ENCODE assay signal across 16 cellular contexts in genomic region chr20:51511861-51512619, GRCh38. TPM values are rescaled to one million over a fixed set of nuclear protein-coding genes. Genes with fewer than 3 reads are reported as not detected.
DNase-seq lines count a peak whose midpoint lies in the region; ATAC-seq, FAIRE-seq and TF ChIP-seq lines count a peak whose summit lies in the region.
"Had no signal": no experiment of that assay in that cellular context is flagged by ENCODE, and none has a peak within 500 bp of the region (broad histone marks: within the 10 kb centered on the region; RNA-seq: fewer than 3 reads in every experiment).

No MANE protein-coding gene starts in this region.

- H3K36me3 Mint-ChIP-seq in activated CD4-positive, alpha-beta T cell treated with anti-CD3 and anti-CD28 coated beads, Interleukin-2, amount 10 ng/mL, durations not matched to agents 7 days and 5 days (ENCODE audit: low read depth), result peaks cover 89% of the 10 kb centered on the region
- H3K36me3 Mint-ChIP-seq in T-helper 17 cell (ENCODE audit: low read depth), result peaks cover 20% of the 10 kb centered on the region

- no peaks in the 10 kb centered on the region for H3K27me3 Mint-ChIP-seq in activated CD4-positive, alpha-beta T cell treated with anti-CD3 and anti-CD28 coated beads, Interleukin-2, amount 10 ng/mL, durations not matched to agents 7 days and 5 days
- no peaks in the 10 kb centered on the region for H3K27me3 Mint-ChIP-seq in T-helper 17 cell

- H3K4me3 ChIP-seq in bronchial epithelial cell (ENCODE audit: low read depth, low read length) (no peak overlapping the region), spleen (no peak overlapping the region)
- H3K4me3 ChIP-seq: suprapubic skin had no signal

- no peak for DNase-seq in activated CD4-positive, alpha-beta T cell treated with anti-CD3 and anti-CD28 coated beads, Interleukin-2, amount 10 ng/mL, durations not matched to agents 7 days and 5 days
- no peak for DNase-seq in activated CD4-positive, alpha-beta T cell treated with anti-CD3 and anti-CD28 coated beads, Interleukin-2, amount 50 U/mL, for 4 hours
- DNase-seq in T-helper 17 cell, result no peak
- DNase-seq in bronchial epithelial cell (ENCODE audit: low read depth), result no peak
- DNase-seq in spleen, result peak; percentile 59
- DNase-seq in AG08396 (ENCODE audit: low spot score), result no peak
- no peak for DNase-seq in midbrain (lab: John Stamatoyannopoulos, UW)
- no peak for DNase-seq in left lobe of liver (ENCODE audit: low spot score)
- DNase-seq: cerebellar nuclear complex, NCI-H2081, NCI-H69 had no signal

- TF ChIP-seq CTCF in bronchial epithelial cell (IDR thresholded peaks at IDR 0.05; ENCODE audit: insufficient read depth, low read length, severe bottlenecking) (no peak), spleen (IDR thresholded peaks at IDR 0.05 in 8 of 11, conservative IDR thresholded peaks at IDR 0.05 in 3 of 11) (no peak)

- peaks cover 88% of the 10 kb centered on the region for H3K4me1 Mint-ChIP-seq in activated CD4-positive, alpha-beta T cell treated with anti-CD3 and anti-CD28 coated beads, Interleukin-2, amount 10 ng/mL, durations not matched to agents 7 days and 5 days
- peaks cover 60% of the 10 kb centered on the region for H3K4me1 Mint-ChIP-seq in T-helper 17 cell

- intact Hi-C loops in spleen (cut with DNase I; ENCODE audit: low total_unique reads), result no loop called here

- ATAC-seq in T-helper 17 cell, result no peak
- ATAC-seq in left lobe of liver, result no peak
- ATAC-seq: Panc1, WTC11 had no signal

- H3K27me3 ChIP-seq in bronchial epithelial cell (ENCODE audit: control insufficient read depth, insufficient read depth, low read length) (no peaks in the 10 kb centered on the region), spleen (replicated peaks in 1 of 7) (no peaks in the 10 kb centered on the region)
- H3K27me3 ChIP-seq: suprapubic skin had no signal

- H3K9me3 ChIP-seq in T-helper 17 cell (ENCODE audit: control insufficient read depth, low read length, poor library complexity, severe bottlenecking) (no peaks in the 10 kb centered on the region), spleen (no peaks in the 10 kb centered on the region)
- H3K9me3 ChIP-seq: suprapubic skin had no signal

- FAIRE-seq in bronchial epithelial cell (lab: Jason Lieb, UNC), result peak; percentile 68
- FAIRE-seq: GM12892, H54 had no signal

- peak overlapping the region; percentile 55 for H3K4me3 Mint-ChIP-seq in activated CD4-positive, alpha-beta T cell treated with anti-CD3 and anti-CD28 coated beads, Interleukin-2, amount 10 ng/mL, durations not matched to agents 7 days and 5 days
- H3K4me3 Mint-ChIP-seq in T-helper 17 cell, result peak overlapping the region; percentile 70
- H3K4me3 Mint-ChIP-seq: WTC11 had no signal

- CTCF ChIA-PET in activated CD4-positive, alpha-beta T cell treated with anti-CD3 and anti-CD28 coated beads, Interleukin-2, amount 10 ng/mL, durations not matched to agents 7 days and 5 days (lab: Charles Lee), result interaction anchor here (1.1 to 3.8 kb wide), 5 partner anchors 11 to 27 kb away, joined by 4 to 18 read pairs (median 4); no protein-coding TSS in a partner anchor

- POLR2A ChIA-PET in activated CD4-positive, alpha-beta T cell treated with anti-CD3 and anti-CD28 coated beads, Interleukin-2, amount 10 ng/mL, durations not matched to agents 7 days and 5 days (lab: Charles Lee), result no interaction called here

- peak overlapping the region in 1 of 8 donors; percentile 2 for H3K27ac ChIP-seq in spleen
- H3K27ac ChIP-seq: suprapubic skin had no signal

- H3K9me3 Mint-ChIP-seq in activated CD4-positive, alpha-beta T cell treated with anti-CD3 and anti-CD28 coated beads, Interleukin-2, amount 10 ng/mL, durations not matched to agents 7 days and 5 days, result no peaks in the 10 kb centered on the region
- H3K9me3 Mint-ChIP-seq: WTC11 had no signal

- no peak for TF ChIP-seq POLR2A in spleen (IDR thresholded peaks at IDR 0.05)

- peaks cover 6 to 61% (median 24%) of the 10 kb centered on the region in 6 donors for H3K4me1 ChIP-seq in spleen
- H3K4me1 ChIP-seq: suprapubic skin had no signal

- H3K36me3 ChIP-seq in bronchial epithelial cell (ENCODE audit: control insufficient read depth, insufficient read depth, low read length), result no peaks in the 10 kb centered on the region
- H3K36me3 ChIP-seq in spleen, result peaks cover 0 to 95% (median 37%) of the 10 kb centered on the region in 6 donors

- peak overlapping the region; percentile 90 for H3K27ac Mint-ChIP-seq in activated CD4-positive, alpha-beta T cell treated with anti-CD3 and anti-CD28 coated beads, Interleukin-2, amount 10 ng/mL, durations not matched to agents 7 days and 5 days
- peak overlapping the region; percentile 85 for H3K27ac Mint-ChIP-seq in T-helper 17 cell
- H3K27ac Mint-ChIP-seq: WTC11 had no signal

- 89 to 93% (median 92%) methylated on average over 10 of the region's 10 CpGs for WGBS in spleen, 5 donors

RNA-seq across cellular contexts. Expression of gene NFATC2, which starts 30.5 kb away (rescaled TPM):
- total RNA-seq in activated CD4-positive, alpha-beta T cell treated with anti-CD3 and anti-CD28 coated beads, Interleukin-2, amount 10 ng/mL, durations not matched to agents 7 days and 5 days, result 10 to 100 TPM; 62.0 to 68.8 TPM
- total RNA-seq in T-helper 17 cell (10 to 100 TPM; 51.0 to 58.7 TPM), bronchial epithelial cell (under 0.01 TPM in 1 of 2 replicates, not detected in the other), spleen (10 to 100 TPM; 28.0 to 42.9 (median 38.7) TPM), left lobe of liver (4.6 TPM)
- 1 to 10 TPM; 6.5 to 9.1 (median 6.8) TPM for polyA plus RNA-seq in spleen
